In the genomic region with DNA sequence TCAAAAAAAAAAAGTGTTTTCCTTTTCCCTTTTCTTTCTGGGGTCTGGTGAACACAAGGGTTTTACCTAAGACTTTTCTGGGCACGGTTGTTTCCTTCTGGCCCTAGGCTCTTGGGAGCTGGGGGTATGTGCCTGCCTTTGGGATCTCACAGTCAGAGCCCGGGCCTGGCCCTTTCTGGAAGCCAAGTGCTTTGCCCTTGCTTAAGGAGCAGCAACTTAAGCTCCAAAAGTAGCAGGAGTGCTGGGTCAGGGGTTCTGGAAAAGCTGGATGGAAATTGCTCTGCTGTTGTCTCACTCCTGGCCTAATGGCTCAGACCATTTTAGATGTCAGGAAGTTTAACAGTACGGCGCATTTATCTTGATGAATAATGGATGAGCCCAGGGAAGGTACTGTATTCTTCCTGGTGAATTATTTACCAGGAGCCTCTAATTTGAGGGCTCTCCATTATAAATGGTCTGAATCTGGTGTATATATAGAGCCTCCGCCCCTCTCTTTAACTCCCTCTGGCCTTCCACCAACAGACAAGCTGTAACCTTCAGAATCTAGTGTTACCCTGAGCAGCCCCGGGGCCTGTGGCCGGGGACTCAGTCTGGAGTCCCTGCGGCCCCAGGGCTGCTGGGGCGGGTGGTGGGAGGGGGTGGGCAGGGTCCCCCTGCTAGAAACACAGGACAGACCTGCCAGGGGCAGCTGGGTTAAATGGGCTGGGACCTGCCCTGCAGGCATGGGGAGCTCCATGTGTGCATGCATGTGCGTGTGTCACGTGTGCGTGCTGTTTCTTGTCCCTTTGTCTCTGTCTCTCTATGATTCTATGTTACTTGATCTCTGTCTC, we compare ENCODE assay signal across 11 cellular contexts. TPM values are rescaled to one million over a fixed set of nuclear protein-coding genes. Genes with fewer than 3 reads are reported as not detected.
A peak's percentile ranks its signal among the peaks of the same experiment; 100 is the strongest.
DNase-seq lines count a peak whose midpoint lies in the region; ATAC-seq lines count a peak whose summit lies in the region.
"Had no signal": no experiment of that assay in that cellular context is flagged by ENCODE, and none has a peak within 500 bp of the region (broad histone marks: within the 10 kb centered on the region; RNA-seq: fewer than 3 reads in every experiment).

No MANE protein-coding gene starts in this region.

- no peak for ATAC-seq in HG03097 (IDR thresholded peaks at IDR 0.05; ENCODE audit: low FRiP score, unreplicated experiment)
- ATAC-seq in effector memory CD8-positive, alpha-beta T cell (replicated peaks) = no peak
- ATAC-seq in HG03342 (IDR thresholded peaks at IDR 0.05; ENCODE audit: unreplicated experiment) = no peak

- DNase-seq in CD8-positive, alpha-beta memory T cell = no peak
- DNase-seq in NCI-H69 (lab: John Stamatoyannopoulos, UW) (peak; percentile 100), kidney glomerular epithelial cell (lab: John Stamatoyannopoulos, UW) (peak; percentile 8)
- no peak for DNase-seq in effector memory CD8-positive, alpha-beta T cell
- DNase-seq: PC-9, tibial artery had no signal

- no peaks in the 10 kb centered on the region for H3K27me3 ChIP-seq in CD8-positive, alpha-beta memory T cell (ENCODE audit: insufficient read depth, low read length, poor library complexity, severe bottlenecking)
- H3K27me3 ChIP-seq: esophagus muscularis mucosa, tibial artery had no signal

- H3K9me3 ChIP-seq in CD8-positive, alpha-beta memory T cell (ENCODE audit: low read length) = no peaks in the 10 kb centered on the region
- H3K9me3 ChIP-seq: esophagus muscularis mucosa, tibial artery had no signal

- POLR2A ChIA-PET in CD8-positive, alpha-beta memory T cell (lab: Charles Lee) = no interaction called here

- no peak overlapping the region for H3K4me3 Mint-ChIP-seq in CD8-positive, alpha-beta memory T cell
- H3K4me3 Mint-ChIP-seq in effector memory CD8-positive, alpha-beta T cell = no peak overlapping the region

- H3K27ac ChIP-seq in CD8-positive, alpha-beta memory T cell (ENCODE audit: low read depth, low read length) = peak overlapping the region; percentile 48
- H3K27ac ChIP-seq: C4-2B, HL-60, PC-9, tibial artery had no signal

- H3K36me3 ChIP-seq in CD8-positive, alpha-beta memory T cell (ENCODE audit: insufficient read depth, low read length) = no peaks in the 10 kb centered on the region
- H3K36me3 ChIP-seq: esophagus muscularis mucosa, tibial artery had no signal

- H3K36me3 Mint-ChIP-seq in CD8-positive, alpha-beta memory T cell = peaks cover 0 to 1% (median 0%) of the 10 kb centered on the region in 3 donors
- H3K36me3 Mint-ChIP-seq in effector memory CD8-positive, alpha-beta T cell (ENCODE audit: insufficient read depth) = no peaks in the 10 kb centered on the region

- H3K4me3 ChIP-seq in CD8-positive, alpha-beta memory T cell (ENCODE audit: low read length) = no peak overlapping the region
- H3K4me3 ChIP-seq: esophagus muscularis mucosa, PC-9, tibial artery had no signal

- H3K4me1 ChIP-seq in CD8-positive, alpha-beta memory T cell (ENCODE audit: insufficient read depth, low read length) = no peaks in the 10 kb centered on the region

- H3K9me3 Mint-ChIP-seq in CD8-positive, alpha-beta memory T cell = no peaks in the 10 kb centered on the region
- no peaks in the 10 kb centered on the region for H3K9me3 Mint-ChIP-seq in effector memory CD8-positive, alpha-beta T cell

- H3K27ac Mint-ChIP-seq in CD8-positive, alpha-beta memory T cell = peak overlapping the region in 1 of 8 donors; percentile 4
- no peak overlapping the region for H3K27ac Mint-ChIP-seq in effector memory CD8-positive, alpha-beta T cell

- H3K27me3 Mint-ChIP-seq in CD8-positive, alpha-beta memory T cell = peaks cover 0 to 3% of the 10 kb centered on the region in 2 donors
- H3K27me3 Mint-ChIP-seq in effector memory CD8-positive, alpha-beta T cell = peaks cover 0 to 10% of the 10 kb centered on the region in 2 donors

- H3K4me1 Mint-ChIP-seq in CD8-positive, alpha-beta memory T cell = no peaks in the 10 kb centered on the region
- H3K4me1 Mint-ChIP-seq in effector memory CD8-positive, alpha-beta T cell (ENCODE audit: low read depth in 2 of 2) = no peaks in the 10 kb centered on the region

- CTCF ChIA-PET in CD8-positive, alpha-beta memory T cell (lab: Charles Lee) = interaction anchor here (1.0 kb wide), 1 partner anchor 11 kb away, joined by 3 read pairs; no protein-coding TSS in a partner anchor

RNA-seq across cellular contexts. Expression of gene PTK7, which starts 37.5 kb away (rescaled TPM):
- total RNA-seq in CD8-positive, alpha-beta memory T cell = 1 to 10 TPM; 1.6 TPM
- polyA plus RNA-seq in CD8-positive, alpha-beta memory T cell = 1.9 TPM

RNA-seq across cellular contexts. Expression of gene KLC4, which starts 54.2 kb away (rescaled TPM):
- 10 to 100 TPM; 11.1 to 12.3 TPM for total RNA-seq in CD8-positive, alpha-beta memory T cell
- 11.6 TPM for polyA plus RNA-seq in CD8-positive, alpha-beta memory T cell

RNA-seq across cellular contexts. Expression of gene MRPL2, which starts 54.4 kb away (rescaled TPM):
- 10 to 100 TPM; 89.6 to 91.6 TPM for total RNA-seq in CD8-positive, alpha-beta memory T cell
- polyA plus RNA-seq in CD8-positive, alpha-beta memory T cell = 47.5 TPM

RNA-seq across cellular contexts. Expression of gene SRF, which starts 57.4 kb away (rescaled TPM):
- total RNA-seq in CD8-positive, alpha-beta memory T cell = 10 to 100 TPM; 55.1 to 57.4 TPM
- 8.0 TPM for polyA plus RNA-seq in CD8-positive, alpha-beta memory T cell

RNA-seq across cellular contexts. Expression of gene CUL7, which starts 60.0 kb away (rescaled TPM):
- 10 to 100 TPM; 11.7 to 12.1 TPM for total RNA-seq in CD8-positive, alpha-beta memory T cell
- 2.1 TPM for polyA plus RNA-seq in CD8-positive, alpha-beta memory T cell

Comparison
In these comparisons a context has a peak if more than half of its experiments do, and no peak if none do; other contexts are left out.
1. DNase-seq: peak in NCI-H69 (single experiment) and kidney glomerular epithelial cell (single experiment); none in CD8-positive, alpha-beta memory T cell (0 of 5) and effector memory CD8-positive, alpha-beta T cell (0 of 3).